Comparison of ENCODE assay signal across 9 cellular contexts in genomic region chr9:115118471-115119156, GRCh38. TPM values are rescaled to one million over a fixed set of nuclear protein-coding genes. Genes with fewer than 3 reads are reported as not detected.
DNase-seq lines count a peak whose midpoint lies in the region; ATAC-seq and TF ChIP-seq lines count a peak whose summit lies in the region.
"Had no signal": no experiment of that assay in that cellular context is flagged by ENCODE, and none has a peak within 500 bp of the region (broad histone marks: within the 10 kb centered on the region; RNA-seq: fewer than 3 reads in every experiment).

No MANE protein-coding gene starts in this region.

- H3K36me3 Mint-ChIP-seq in neural crest cell (ENCODE audit: low read depth) = no peaks in the 10 kb centered on the region

- H3K4me1 Mint-ChIP-seq in neural crest cell = peaks cover 14% of the 10 kb centered on the region

- TF ChIP-seq CTCF in fibroblast of mammary gland (conservative IDR thresholded peaks at IDR 0.05; ENCODE audit: control insufficient read depth, insufficient read depth, low read depth, low read length) = no peak
- TF ChIP-seq CTCF in neural crest cell (conservative IDR thresholded peaks at IDR 0.05) = no peak

- H3K4me3 ChIP-seq in fibroblast of mammary gland (ENCODE audit: control insufficient read depth, low read depth, low read length) = peak overlapping the region; percentile 65
- H3K4me3 ChIP-seq: BLaER1 treated with 17β-estradiol and CSF1 and Interleukin-3, amounts not matched to agents 10 nM and 100 nM had no signal

- H3K4me3 Mint-ChIP-seq in neural crest cell = peak overlapping the region; percentile 82

- H3K27ac Mint-ChIP-seq in neural crest cell (ENCODE audit: unreplicated experiment) = no peak overlapping the region

- DNase-seq in NCI-H526 (lab: John Stamatoyannopoulos, UW) (peak; percentile 23 to 64), NCI-H526 treated with DMSO at 0.1 percent for 48 hours (lab: John Stamatoyannopoulos, UW) (no peak), RPMI7951 (ENCODE audit: low read depth) (peak; percentile 98), fibroblast of mammary gland (ENCODE audit: low read depth) (peak; percentile 92), neural crest cell (ENCODE audit: low read depth, low spot score) (peak; percentile 4), DMS114 treated with DMSO at 0.1 percent for 48 hours (lab: John Stamatoyannopoulos, UW; ENCODE audit: unreplicated experiment) (no peak)

- no peaks in the 10 kb centered on the region for H3K9me3 Mint-ChIP-seq in neural crest cell

- H3K27me3 Mint-ChIP-seq in neural crest cell (ENCODE audit: low read depth) = peaks cover 85% of the 10 kb centered on the region

- ATAC-seq in GM19463 (IDR thresholded peaks at IDR 0.05; ENCODE audit: unreplicated experiment) (no peak), GM21825 (IDR thresholded peaks at IDR 0.05; ENCODE audit: unreplicated experiment) (no peak)

RNA-seq across cellular contexts. Expression of gene TNC, which starts 0.7 kb away (rescaled TPM):
- 167 and 188 TPM in 2 replicates for total RNA-seq in RPMI7951 (2014; rRNA removed; shearing (Covaris generic))
- total RNA-seq in neural crest cell = 0.16 and 0.30 TPM in 2 replicates

Comparison
In these comparisons a context has a peak if more than half of its experiments do, and no peak if none do; other contexts are left out.
1. DNase-seq: peak in NCI-H526 (2 of 2), RPMI7951 (single experiment), fibroblast of mammary gland (single experiment) and neural crest cell (single experiment); none in NCI-H526 treated with DMSO at 0.1 percent for 48 hours (single experiment) and DMS114 treated with DMSO at 0.1 percent for 48 hours (single experiment).
2. RNA of gene TNC, which starts 0.7 kb away (total RNA-seq): 167 to 188 TPM in RPMI7951; 0.16 to 0.30 TPM in neural crest cell; every median in the first group is over 100 times any median in the second.